In the genomic region with DNA sequence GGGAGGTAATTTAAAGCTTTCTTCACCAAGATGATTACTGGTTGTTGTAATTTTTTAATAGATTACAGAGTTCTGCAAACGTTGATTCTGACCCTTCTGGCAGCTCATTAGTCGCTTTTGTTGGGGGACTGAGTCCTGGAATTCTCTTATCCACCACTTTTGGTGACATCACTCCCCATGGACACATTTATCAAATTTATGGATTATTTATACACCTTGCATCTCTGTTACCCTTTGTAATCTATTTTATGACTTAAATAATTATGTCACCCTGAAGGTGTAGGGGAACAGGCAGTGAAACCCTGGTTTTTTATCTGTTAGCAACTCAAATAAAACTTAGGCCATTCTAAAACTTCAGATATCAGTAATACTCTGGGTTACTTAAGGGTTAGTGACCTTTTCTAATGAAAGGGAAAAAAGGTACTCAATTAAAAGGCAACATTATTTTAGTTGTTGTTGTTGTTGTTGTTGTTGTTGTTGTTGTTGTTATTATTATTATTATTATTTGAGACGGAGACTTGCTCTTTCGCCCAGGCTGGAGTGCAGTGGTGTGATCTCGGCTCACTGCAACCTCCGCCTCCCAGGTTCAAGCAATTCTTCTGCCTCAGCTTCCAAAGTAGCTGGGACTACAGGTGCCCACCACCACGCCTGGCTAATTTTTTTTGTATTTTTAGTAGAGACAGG, we compare ENCODE assay signal across 2 cellular contexts.
TF ChIP-seq lines count a peak whose summit lies in the region.

No MANE protein-coding gene starts in this region.

TF ChIP-seq in GM23338, 12 proteins besides CTCF, POLR2A, EP300 and RAD21 (continued from another document):
- TF ChIP-seq ZNF462 (CRISPR knock-in tag; IDR thresholded peaks at IDR 0.05) = no peak
TF ChIP-seq in GM23338: peak in this region for 0.

TF ChIP-seq in HEK293, 187 proteins besides CTCF, POLR2A, EP300 and RAD21:
- 0 out of 2 replicates have a peak, but pooled peaks have one; percentile 9 for TF ChIP-seq PRDM6 (tag by site-specific recombination; IDR thresholded peaks at IDR 0.05)
- TF ChIP-seq REPIN1 (tag by site-specific recombination; IDR thresholded peaks at IDR 0.05; ENCODE audit: low read depth) = peak; percentile 94; the same call in 1 of the 2 replicates
- TF ChIP-seq ATF2 (tag by site-specific recombination; IDR thresholded peaks at IDR 0.05; ENCODE audit: low read depth) = peak; percentile 55; the same call in 1 of the 2 replicates
- no peak for TF ChIP-seq ZNF341 (tag by site-specific recombination; IDR thresholded peaks at IDR 0.05; ENCODE audit: low read depth)
